ENCODE assay signal across 22 cellular contexts in genomic region chr12:64265839-64266238, GRCh38.
"Had no signal": no experiment of that assay in that cellular context is flagged by ENCODE, and none has a peak within 500 bp of the region (broad histone marks: within the 10 kb centered on the region; RNA-seq: fewer than 3 reads in every experiment).

No MANE protein-coding gene starts in this region.

- H3K36me3 ChIP-seq: cardiac muscle cell, heart right ventricle, lower lobe of right lung, pancreas, right atrium auricular region, spleen, upper lobe of right lung had no signal

- H3K27ac ChIP-seq: body of pancreas, cardiac muscle cell, epithelial cell of prostate, heart right ventricle, lower lobe of right lung, pancreas, psoas muscle, right atrium auricular region, spleen, upper lobe of right lung had no signal

- H3K4me3 Mint-ChIP-seq: activated CD4-positive, alpha-beta memory T cell treated with anti-CD3 and anti-CD28 coated beads, Interleukin-2, amount 10 ng/mL, durations not matched to agents 7 days and 5 days; activated naive CD8-positive, alpha-beta T cell treated with anti-CD3 and anti-CD28 coated beads, Interleukin-2, amount 10 ng/mL, durations not matched to agents 7 days and 5 days; nephron progenitor cell had no signal

- H3K9me3 Mint-ChIP-seq: activated CD4-positive, alpha-beta memory T cell treated with anti-CD3 and anti-CD28 coated beads, Interleukin-2, amount 10 ng/mL, durations not matched to agents 7 days and 5 days; activated naive CD8-positive, alpha-beta T cell treated with anti-CD3 and anti-CD28 coated beads, Interleukin-2, amount 10 ng/mL, durations not matched to agents 7 days and 5 days; nephron progenitor cell had no signal

- H3K27ac Mint-ChIP-seq: activated CD4-positive, alpha-beta memory T cell treated with anti-CD3 and anti-CD28 coated beads, Interleukin-2, amount 10 ng/mL, durations not matched to agents 7 days and 5 days; activated naive CD8-positive, alpha-beta T cell treated with anti-CD3 and anti-CD28 coated beads, Interleukin-2, amount 10 ng/mL, durations not matched to agents 7 days and 5 days; nephron progenitor cell had no signal

- H3K9me3 ChIP-seq: body of pancreas, heart right ventricle, lower lobe of right lung, mucosa of descending colon, pancreas, psoas muscle, right atrium auricular region, spleen, upper lobe of right lung had no signal

- H3K27me3 Mint-ChIP-seq: activated CD4-positive, alpha-beta memory T cell treated with anti-CD3 and anti-CD28 coated beads, Interleukin-2, amount 10 ng/mL, durations not matched to agents 7 days and 5 days had no signal

- H3K4me1 ChIP-seq: body of pancreas, heart right ventricle, lower lobe of right lung, pancreas, psoas muscle, right atrium auricular region, spleen, upper lobe of right lung had no signal

- FAIRE-seq: pancreas had no signal

- H3K4me3 ChIP-seq: body of pancreas, cardiac muscle cell, heart right ventricle, lower lobe of right lung, mucosa of descending colon, pancreas, psoas muscle, right atrium auricular region, spleen, upper lobe of right lung had no signal

- H3K27me3 ChIP-seq: body of pancreas, cardiac muscle cell, heart right ventricle, pancreas, right atrium auricular region, spleen, upper lobe of right lung had no signal

- ATAC-seq: body of pancreas; heart right ventricle; left lobe of liver; lower lobe of right lung; mucosa of descending colon; pancreas; psoas muscle; stimulated activated naive CD8-positive, alpha-beta T cell treated with anti-CD3 and anti-CD28 coated beads, Interleukin-15, Interleukin-2, amounts not matched to agents 100 U/mL and 50 U/mL, for 24 hours; upper lobe of right lung had no signal

- DNase-seq: activated CD4-positive, alpha-beta memory T cell treated with anti-CD3 and anti-CD28 coated beads, Interleukin-2, amount 10 ng/mL, durations not matched to agents 7 days and 5 days; activated CD4-positive, alpha-beta T cell treated with anti-CD3 and anti-CD28 coated beads for 48 hours; activated naive CD8-positive, alpha-beta T cell treated with anti-CD3 and anti-CD28 coated beads, Interleukin-2, amount 10 ng/mL, durations not matched to agents 7 days and 5 days; activated T-cell treated with anti-CD3 and anti-CD28 coated beads, Interleukin-2, amount 50 U/mL, for 1 hour; amygdala; body of pancreas; heart right ventricle; lower lobe of right lung; mesendoderm; mucosa of descending colon; nephron progenitor cell; pancreas; psoas muscle; spleen; stimulated activated CD4-positive, alpha-beta T cell treated with anti-CD3 and anti-CD28 coated beads, Interleukin-4, amount 100 ng/mL, for 24 hours; stimulated activated naive CD8-positive, alpha-beta T cell treated with anti-CD3 and anti-CD28 coated beads, Interleukin-15, Interleukin-2, amounts not matched to agents 100 U/mL and 50 U/mL, for 24 hours; T-helper 9 cell; upper lobe of right lung had no signal

- H3K36me3 Mint-ChIP-seq: activated naive CD8-positive, alpha-beta T cell treated with anti-CD3 and anti-CD28 coated beads, Interleukin-2, amount 10 ng/mL, durations not matched to agents 7 days and 5 days had no signal

- H3K4me1 Mint-ChIP-seq: activated CD4-positive, alpha-beta memory T cell treated with anti-CD3 and anti-CD28 coated beads, Interleukin-2, amount 10 ng/mL, durations not matched to agents 7 days and 5 days; nephron progenitor cell had no signal
